ENCODE assay signal across 8 cellular contexts in genomic region chr17:43338886-43339516, GRCh38. TPM values are rescaled to one million over a fixed set of nuclear protein-coding genes. Genes with fewer than 3 reads are reported as not detected.
A peak's percentile ranks its signal among the peaks of the same experiment; 100 is the strongest.
DNase-seq lines count a peak whose midpoint lies in the region; ATAC-seq and TF ChIP-seq lines count a peak whose summit lies in the region.

No MANE protein-coding gene starts in this region.

- no peak overlapping the region for H3K4me2 ChIP-seq in MM.1S (ENCODE audit: low read depth, low read length)

- TF ChIP-seq CTCF in MM.1S (IDR thresholded peaks at IDR 0.05; ENCODE audit: low read length): peak; percentile 58
- TF ChIP-seq CTCF in adrenal gland (IDR thresholded peaks at IDR 0.05): peak; percentile 44 to 77 (median 68)
- peak in 10 of 11 experiments; percentile 32 to 81 (median 68) for TF ChIP-seq CTCF in spleen (IDR thresholded peaks at IDR 0.05 in 8 of 11, conservative IDR thresholded peaks at IDR 0.05 in 3 of 11)

- intact Hi-C loops in adrenal gland (cut with DNase I): no loop called here
- intact Hi-C loops in right cardiac atrium (cut with DNase I): loop anchor here in 1 of 4 donors (5.0 kb wide), 1 partner anchor 312 kb away; the partner anchor contains the start of gene RND2
- intact Hi-C loops in spleen (cut with DNase I; ENCODE audit: low total_unique reads): no loop called here

- H3K9me3 ChIP-seq in MM.1S (replicated peaks; ENCODE audit: insufficient read depth, low read length) (no peaks in the 10 kb centered on the region), adrenal gland (replicated peaks in 1 of 3) (no peaks in the 10 kb centered on the region), right cardiac atrium (ENCODE audit: control insufficient read depth, low read length) (no peaks in the 10 kb centered on the region), spleen (no peaks in the 10 kb centered on the region)

- H3K27me3 ChIP-seq in MM.1S (replicated peaks; ENCODE audit: insufficient read depth, low read length): peaks cover 34% of the 10 kb centered on the region
- no peaks in the 10 kb centered on the region for H3K27me3 ChIP-seq in adrenal gland
- H3K27me3 ChIP-seq in right cardiac atrium (ENCODE audit: control insufficient read depth, insufficient read depth): no peaks in the 10 kb centered on the region
- H3K27me3 ChIP-seq in spleen (replicated peaks in 1 of 7): no peaks in the 10 kb centered on the region

- DNase-seq in DMS 273 (lab: John Stamatoyannopoulos, UW; ENCODE audit: unreplicated experiment) (peak; percentile 84), MM.1S (peak; percentile 61), SK-MEL-5 (ENCODE audit: low read depth, low spot score) (peak; percentile 81), adrenal gland (peak; percentile 74 to 93 (median 88)), right cardiac atrium (peak; percentile 68 to 88 (median 85)), spleen (peak; percentile 85)

- ATAC-seq in right cardiac atrium (no peak), HG02885 (IDR thresholded peaks at IDR 0.05; ENCODE audit: poor library complexity, unreplicated experiment) (no peak), GM21528 (IDR thresholded peaks at IDR 0.05; ENCODE audit: low FRiP score, unreplicated experiment) (no peak)

- no peaks in the 10 kb centered on the region for H3K36me3 ChIP-seq in MM.1S (replicated peaks; ENCODE audit: insufficient read depth, low read length)
- H3K36me3 ChIP-seq in adrenal gland (replicated peaks in 1 of 2): no peaks in the 10 kb centered on the region
- H3K36me3 ChIP-seq in spleen: no peaks in the 10 kb centered on the region

- H3K4me1 ChIP-seq in MM.1S (ENCODE audit: low read length): no peaks in the 10 kb centered on the region
- peaks cover 19 to 27% of the 10 kb centered on the region in 2 donors for H3K4me1 ChIP-seq in adrenal gland (replicated peaks in 1 of 2)
- H3K4me1 ChIP-seq in right cardiac atrium (ENCODE audit: control insufficient read depth, insufficient read depth, low read length): no peaks in the 10 kb centered on the region
- peaks cover under 1 to 21% (median 14%) of the 10 kb centered on the region in 6 donors for H3K4me1 ChIP-seq in spleen

- H3K27ac ChIP-seq in MM.1S (ENCODE audit: low read length) (no peak overlapping the region), adrenal gland (no peak overlapping the region), right cardiac atrium (ENCODE audit: low read length) (no peak overlapping the region), spleen (no peak overlapping the region)

- H2AFZ ChIP-seq in MM.1S (ENCODE audit: low read length): no peak overlapping the region

- in situ Hi-C loops in SK-MEL-5 (cut with HindIII; ENCODE audit: low pct_unique_long_range_greater_than_20kb, low sequenced_read_pairs): no loop called here

- no peaks in the 10 kb centered on the region for H3K9me2 ChIP-seq in MM.1S (replicated peaks; ENCODE audit: insufficient read depth, low read length)

- H3K4me3 ChIP-seq in MM.1S (ENCODE audit: low read length) (no peak overlapping the region), adrenal gland (no peak overlapping the region), right cardiac atrium (ENCODE audit: low read length) (no peak overlapping the region), spleen (no peak overlapping the region)

- H3K9ac ChIP-seq in MM.1S (ENCODE audit: low read length): no peak overlapping the region

- no peak for TF ChIP-seq POLR2A in adrenal gland (IDR thresholded peaks at IDR 0.05)
- TF ChIP-seq POLR2A in spleen (IDR thresholded peaks at IDR 0.05): no peak

- 51 to 58% (median 52%) methylated on average over 10 to 11 of the region's 11 CpGs for WGBS in adrenal gland, 4 donors
- WGBS in right cardiac atrium: 57% methylated on average over 11 of the region's 11 CpGs
- WGBS in spleen, 5 donors: 57 to 62% (median 59%) methylated on average over 11 of the region's 11 CpGs

- H4K20me1 ChIP-seq in MM.1S (ENCODE audit: insufficient read depth, low read length): no peaks in the 10 kb centered on the region

- H3F3A ChIP-seq in MM.1S (ENCODE audit: insufficient read depth, low read length): no peaks in the 10 kb centered on the region

- H3K79me2 ChIP-seq in MM.1S (ENCODE audit: low read length): no peaks in the 10 kb centered on the region

RNA-seq across cellular contexts. Expression of gene ARL4D, which starts 59.8 kb away (rescaled TPM):
- total RNA-seq in SK-MEL-5 (2014; rRNA removed; shearing (Covaris generic)): 3.4 and 3.7 TPM in 2 replicates
- 5.4 and 7.6 TPM in 2 replicates for polyA plus RNA-seq in SK-MEL-5 (2015; cell fraction: cytosol; rRNA removed)
- 2.0 and 4.5 TPM in 2 replicates for polyA plus RNA-seq in SK-MEL-5 (2015; cell fraction: nucleus; rRNA removed)
- total RNA-seq in adrenal gland (1 to 10 TPM; 2.4 to 7.1 (median 5.7) TPM), right cardiac atrium (10 to 100 TPM; 10.8 to 24.5 (median 18.0) TPM), spleen (10 to 100 TPM in 6 of 7 donors, 1 to 10 TPM in 1; 9.9 to 30.4 (median 18.6) TPM)
- polyA plus RNA-seq in adrenal gland (1 to 10 TPM; 2.8 to 8.3 (median 3.2) TPM), right cardiac atrium (13.0 TPM), spleen (1 to 10 TPM; 4.6 to 9.6 (median 7.2) TPM)
